Comparison of ENCODE assay signal across 8 cellular contexts in genomic region chr3:12483872-12484197, GRCh38. TPM values are rescaled to one million over a fixed set of nuclear protein-coding genes. Genes with fewer than 3 reads are reported as not detected.
DNase-seq lines count a peak whose midpoint lies in the region; ATAC-seq, FAIRE-seq and TF ChIP-seq lines count a peak whose summit lies in the region.

No MANE protein-coding gene starts in this region.

- POLR2A ChIA-PET in HEK293T (lab: Yijun Ruan, JAX), result interaction anchor here (0.7 to 2.2 kb wide), 19 partner anchors 8 to 349 kb away, joined by 3 to 13 read pairs (median 4); partner anchors contain the start of gene MKRN2

- H3K27me3 ChIP-seq in right atrium auricular region, result no peaks in the 10 kb centered on the region

- H3K27ac Mint-ChIP-seq in T-helper 17 cell, result peak overlapping the region; percentile 99
- H3K27ac Mint-ChIP-seq in stimulated activated memory B cell treated with anti-CD40 and anti-IgM and Interleukin-4, amounts not matched to agents 10 μg/mL and 1 μg/mL and 100 μg/mL, for 72 hours, result peak overlapping the region; percentile 91

- ATAC-seq in T-helper 17 cell (no peak), HG03354 (IDR thresholded peaks at IDR 0.05; ENCODE audit: poor library complexity, severe bottlenecking, unreplicated experiment) (no peak)
- ATAC-seq in stimulated activated memory B cell treated with anti-CD40 and anti-IgM and Interleukin-4, amounts not matched to agents 10 μg/mL and 1 μg/mL and 100 μg/mL, for 72 hours, result no peak

- no peak for FAIRE-seq in urothelium cell line (lab: Jason Lieb, UNC)

- no peaks in the 10 kb centered on the region for H3K27me3 Mint-ChIP-seq in T-helper 17 cell
- H3K27me3 Mint-ChIP-seq in stimulated activated memory B cell treated with anti-CD40 and anti-IgM and Interleukin-4, amounts not matched to agents 10 μg/mL and 1 μg/mL and 100 μg/mL, for 72 hours, result no peaks in the 10 kb centered on the region

- CTCF ChIA-PET in HEK293T (lab: Yijun Ruan, JAX), result interaction anchor here (0.8 to 2.0 kb wide), 3 partner anchors 11 to 348 kb away, joined by 4 to 6 read pairs (median 5); no protein-coding TSS in a partner anchor

- H3K36me3 ChIP-seq in right atrium auricular region, result no peaks in the 10 kb centered on the region

- H3K4me3 ChIP-seq in right atrium auricular region, result peak overlapping the region; percentile 58 to 64

- no peak for TF ChIP-seq CTCF in right atrium auricular region (IDR thresholded peaks at IDR 0.05)

- no peaks in the 10 kb centered on the region for H3K36me3 Mint-ChIP-seq in T-helper 17 cell (ENCODE audit: low read depth)
- peaks cover 20% of the 10 kb centered on the region for H3K36me3 Mint-ChIP-seq in stimulated activated memory B cell treated with anti-CD40 and anti-IgM and Interleukin-4, amounts not matched to agents 10 μg/mL and 1 μg/mL and 100 μg/mL, for 72 hours

- H3K27ac ChIP-seq in right atrium auricular region, result peak overlapping the region; percentile 38 to 51

- DNase-seq in HEK293T (ENCODE audit: extremely low spot score), result no peak
- no peak for DNase-seq in T-helper 17 cell
- no peak for DNase-seq in right atrium auricular region (ENCODE audit: low spot score)
- no peak for DNase-seq in urothelium cell line (ENCODE audit: low spot score)
- no peak for DNase-seq in NCI-H128 (lab: John Stamatoyannopoulos, UW; ENCODE audit: unreplicated experiment)
- no peak for DNase-seq in central memory CD4-positive, alpha-beta T cell

- peak overlapping the region; percentile 95 for H3K4me3 Mint-ChIP-seq in T-helper 17 cell
- peak overlapping the region; percentile 98 for H3K4me3 Mint-ChIP-seq in stimulated activated memory B cell treated with anti-CD40 and anti-IgM and Interleukin-4, amounts not matched to agents 10 μg/mL and 1 μg/mL and 100 μg/mL, for 72 hours

- H3K9me3 Mint-ChIP-seq in stimulated activated memory B cell treated with anti-CD40 and anti-IgM and Interleukin-4, amounts not matched to agents 10 μg/mL and 1 μg/mL and 100 μg/mL, for 72 hours, result no peaks in the 10 kb centered on the region

- H3K9me3 ChIP-seq in T-helper 17 cell (ENCODE audit: control insufficient read depth, low read length, poor library complexity, severe bottlenecking), result no peaks in the 10 kb centered on the region
- H3K9me3 ChIP-seq in right atrium auricular region, result no peaks in the 10 kb centered on the region

- peaks cover 43% of the 10 kb centered on the region for H3K4me1 Mint-ChIP-seq in T-helper 17 cell
- peaks cover 53% of the 10 kb centered on the region for H3K4me1 Mint-ChIP-seq in stimulated activated memory B cell treated with anti-CD40 and anti-IgM and Interleukin-4, amounts not matched to agents 10 μg/mL and 1 μg/mL and 100 μg/mL, for 72 hours

- H3K4me1 ChIP-seq in right atrium auricular region, result peaks cover 0 to 26% of the 10 kb centered on the region in 2 donors

TF ChIP-seq in HEK293T, 16 proteins besides CTCF, POLR2A, EP300 and RAD21:
- TF ChIP-seq SP1 (IDR thresholded peaks at IDR 0.05) (no peak), PKNOX1 (IDR thresholded peaks at IDR 0.05) (peak; percentile 25; the same call in 1 of the 2 replicates), TARDBP (IDR thresholded peaks at IDR 0.05) (no peak), SUZ12 (IDR thresholded peaks at IDR 0.05) (no peak), NFRKB (IDR thresholded peaks at IDR 0.05) (no peak)

RNA-seq across cellular contexts. Expression of gene TSEN2, which starts 0.4 kb away (rescaled TPM):
- total RNA-seq in T-helper 17 cell (10 to 100 TPM in 1 of 2 donors, 1 to 10 TPM in 1; 9.1 to 12.5 TPM), right atrium auricular region (10 to 100 TPM; 12.8 to 12.9 TPM)
